8 cellular contexts compared by ENCODE assay signal in genomic region chr20:44697041-44697440, GRCh38. TPM values are rescaled to one million over a fixed set of nuclear protein-coding genes. Genes with fewer than 3 reads are reported as not detected.
"Had no signal": no experiment of that assay in that cellular context is flagged by ENCODE, and none has a peak within 500 bp of the region (broad histone marks: within the 10 kb centered on the region; RNA-seq: fewer than 3 reads in every experiment).

No MANE protein-coding gene starts in this region.

RNA-seq across cellular contexts. Expression of gene CCN5, which starts 18.1 kb away (rescaled TPM):
- total RNA-seq: astrocyte; cerebellum; endothelial cell of umbilical vein; mesothelial cell of epicardium; progenitor cell of endocrine pancreas; T-helper 1 cell treated with Interleukin-12 subunit alpha and Interleukin-12 subunit beta and Interleukin-4 antibody, amounts not matched to agents 30 ng/mL and 1 ng/mL, for 36 hours; temporal lobe had no signal
- polyA plus RNA-seq: mammary epithelial cell had no signal

RNA-seq across cellular contexts. Expression of gene KCNK15, which starts 48.6 kb away (rescaled TPM):
- total RNA-seq: endothelial cell of umbilical vein, temporal lobe had no signal
